1 cellular context compared by ENCODE assay signal in genomic region chr6:145735356-145736165, GRCh38.
A peak's percentile ranks its signal among the peaks of the same experiment; 100 is the strongest.
TF ChIP-seq lines count a peak whose summit lies in the region.

EPM2A (minus strand) TSS chr6:145735520; CDS start chr6:145735498, 22 bp downstream.

TF ChIP-seq in HEK293, 187 proteins besides CTCF, POLR2A, EP300 and RAD21 (continued from another document):
- TF ChIP-seq, protein P1, sequence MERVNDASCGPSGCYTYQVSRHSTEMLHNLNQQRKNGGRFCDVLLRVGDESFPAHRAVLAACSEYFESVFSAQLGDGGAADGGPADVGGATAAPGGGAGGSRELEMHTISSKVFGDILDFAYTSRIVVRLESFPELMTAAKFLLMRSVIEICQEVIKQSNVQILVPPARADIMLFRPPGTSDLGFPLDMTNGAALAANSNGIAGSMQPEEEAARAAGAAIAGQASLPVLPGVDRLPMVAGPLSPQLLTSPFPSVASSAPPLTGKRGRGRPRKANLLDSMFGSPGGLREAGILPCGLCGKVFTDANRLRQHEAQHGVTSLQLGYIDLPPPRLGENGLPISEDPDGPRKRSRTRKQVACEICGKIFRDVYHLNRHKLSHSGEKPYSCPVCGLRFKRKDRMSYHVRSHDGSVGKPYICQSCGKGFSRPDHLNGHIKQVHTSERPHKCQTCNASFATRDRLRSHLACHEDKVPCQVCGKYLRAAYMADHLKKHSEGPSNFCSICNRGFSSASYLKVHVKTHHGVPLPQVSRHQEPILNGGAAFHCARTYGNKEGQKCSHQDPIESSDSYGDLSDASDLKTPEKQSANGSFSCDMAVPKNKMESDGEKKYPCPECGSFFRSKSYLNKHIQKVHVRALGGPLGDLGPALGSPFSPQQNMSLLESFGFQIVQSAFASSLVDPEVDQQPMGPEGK (tag by site-specific recombination; IDR thresholded peaks at IDR 0.05), result no peak
- 0 out of 2 replicates have a peak, but pooled peaks have one; percentile 21 for TF ChIP-seq GLIS2 (tag by site-specific recombination; IDR thresholded peaks at IDR 0.05)
- peak; percentile 28; the same call in 1 of the 2 replicates for TF ChIP-seq ZBTB6 (tag by site-specific recombination; IDR thresholded peaks at IDR 0.05)
- no peak for TF ChIP-seq OVOL3 (tag by site-specific recombination; IDR thresholded peaks at IDR 0.05)
- TF ChIP-seq, protein P2, sequence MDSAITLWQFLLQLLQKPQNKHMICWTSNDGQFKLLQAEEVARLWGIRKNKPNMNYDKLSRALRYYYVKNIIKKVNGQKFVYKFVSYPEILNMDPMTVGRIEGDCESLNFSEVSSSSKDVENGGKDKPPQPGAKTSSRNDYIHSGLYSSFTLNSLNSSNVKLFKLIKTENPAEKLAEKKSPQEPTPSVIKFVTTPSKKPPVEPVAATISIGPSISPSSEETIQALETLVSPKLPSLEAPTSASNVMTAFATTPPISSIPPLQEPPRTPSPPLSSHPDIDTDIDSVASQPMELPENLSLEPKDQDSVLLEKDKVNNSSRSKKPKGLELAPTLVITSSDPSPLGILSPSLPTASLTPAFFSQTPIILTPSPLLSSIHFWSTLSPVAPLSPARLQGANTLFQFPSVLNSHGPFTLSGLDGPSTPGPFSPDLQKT (IDR thresholded peaks at IDR 0.05; ENCODE audit: borderline replicate concordance, low read depth, low read length), result no peak
- no peak for TF ChIP-seq MEIS1 (CRISPR knock-in tag; IDR thresholded peaks at IDR 0.05; ENCODE audit: borderline replicate concordance)
- TF ChIP-seq ZNF16 (tag by site-specific recombination; IDR thresholded peaks at IDR 0.05; ENCODE audit: low read depth), result no peak
- TF ChIP-seq HOXC10 (CRISPR knock-in tag; IDR thresholded peaks at IDR 0.05), result no peak
- TF ChIP-seq ZBTB17 (tag by site-specific recombination; IDR thresholded peaks at IDR 0.05), result peak; percentile 52
- TF ChIP-seq ZIC2 (tag by site-specific recombination; IDR thresholded peaks at IDR 0.05), result peak; percentile 57; the same call in 1 of the 2 replicates
- no peak for TF ChIP-seq MYNN (tag by site-specific recombination; IDR thresholded peaks at IDR 0.05; ENCODE audit: borderline replicate concordance)
- TF ChIP-seq ZBTB20 (tag by site-specific recombination; IDR thresholded peaks at IDR 0.05), result peak; percentile 88
- TF ChIP-seq HIC1 (tag by site-specific recombination; IDR thresholded peaks at IDR 0.05), result no peak
- TF ChIP-seq ZNF660 (tag by site-specific recombination; IDR thresholded peaks at IDR 0.05), result peak; percentile 54; the same call in 1 of the 2 replicates
- no peak for TF ChIP-seq ZNF623 (tag by site-specific recombination; IDR thresholded peaks at IDR 0.05)
- TF ChIP-seq KLF16 (tag by site-specific recombination; IDR thresholded peaks at IDR 0.05), result peak; percentile 38; the same call in 1 of the 2 replicates
- no peak for TF ChIP-seq ZNF416 (tag by site-specific recombination; IDR thresholded peaks at IDR 0.05)
- TF ChIP-seq ZNF114 (tag by site-specific recombination; IDR thresholded peaks at IDR 0.05), result no peak
- TF ChIP-seq, protein P3, sequence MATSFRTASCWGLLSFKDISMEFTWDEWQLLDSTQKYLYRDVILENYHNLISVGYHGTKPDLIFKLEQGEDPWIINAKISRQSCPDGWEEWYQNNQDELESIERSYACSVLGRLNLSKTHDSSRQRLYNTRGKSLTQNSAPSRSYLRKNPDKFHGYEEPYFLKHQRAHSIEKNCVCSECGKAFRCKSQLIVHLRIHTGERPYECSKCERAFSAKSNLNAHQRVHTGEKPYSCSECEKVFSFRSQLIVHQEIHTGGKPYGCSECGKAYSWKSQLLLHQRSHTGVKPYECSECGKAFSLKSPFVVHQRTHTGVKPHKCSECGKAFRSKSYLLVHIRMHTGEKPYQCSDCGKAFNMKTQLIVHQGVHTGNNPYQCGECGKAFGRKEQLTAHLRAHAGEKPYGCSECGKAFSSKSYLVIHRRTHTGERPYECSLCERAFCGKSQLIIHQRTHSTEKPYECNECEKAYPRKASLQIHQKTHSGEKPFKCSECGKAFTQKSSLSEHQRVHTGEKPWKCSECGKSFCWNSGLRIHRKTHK (tag by site-specific recombination; IDR thresholded peaks at IDR 0.05), result no peak
- no peak for TF ChIP-seq ATF2 (tag by site-specific recombination; IDR thresholded peaks at IDR 0.05; ENCODE audit: low read depth)
- TF ChIP-seq PRDM1 (tag by site-specific recombination; IDR thresholded peaks at IDR 0.05), result no peak
